ENCODE assay signal across 9 cellular contexts in the genomic region with DNA sequence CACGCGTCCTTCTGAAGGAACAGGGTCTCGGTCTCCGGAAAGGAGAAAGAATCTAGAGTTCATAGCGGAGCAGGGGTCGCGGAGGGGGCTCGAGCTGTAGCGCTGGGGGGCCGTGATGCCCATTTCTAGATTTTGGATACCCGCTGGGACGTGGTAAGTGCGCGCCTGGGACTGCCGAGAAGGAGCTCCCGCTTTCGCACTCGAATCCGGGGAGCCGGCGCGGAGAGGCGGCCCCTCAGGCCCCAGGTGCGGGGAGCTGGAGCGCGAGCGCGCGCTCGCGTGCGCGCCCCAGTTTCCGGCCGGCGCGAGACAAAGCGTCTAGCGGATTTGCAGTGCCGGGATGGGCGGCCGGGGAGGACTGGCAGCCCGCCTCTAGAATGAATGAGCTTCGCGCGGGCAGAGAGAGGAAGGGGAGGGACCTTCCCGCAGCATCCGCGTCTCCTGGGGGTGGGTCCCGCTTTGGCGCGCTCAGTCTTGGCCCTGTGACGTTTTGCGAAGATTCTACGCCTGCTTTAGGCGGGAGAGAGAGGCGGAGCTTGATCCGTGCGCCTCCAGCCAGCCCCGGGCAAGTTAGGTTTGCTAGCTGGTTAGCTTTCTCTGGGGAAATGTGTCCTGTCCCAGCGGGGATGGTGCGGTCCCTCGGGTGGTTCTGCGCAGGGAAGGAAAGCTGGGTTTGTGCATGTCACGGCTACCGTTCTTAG. TPM values are rescaled to one million over a fixed set of nuclear protein-coding genes. Genes with fewer than 3 reads are reported as not detected.
DNase-seq lines count a peak whose midpoint lies in the region; ATAC-seq, FAIRE-seq and TF ChIP-seq lines count a peak whose summit lies in the region.
"Had no signal": no experiment of that assay in that cellular context is flagged by ENCODE, and none has a peak within 500 bp of the region (broad histone marks: within the 10 kb centered on the region; RNA-seq: fewer than 3 reads in every experiment).

No MANE protein-coding gene starts in this region.

- under 1% methylated on average over 40 of the region's 66 CpGs for WGBS in HepG2 (ENCODE audit: low lambda C conversion rate)

- H3K9me3 ChIP-seq in BLaER1, result no peaks in the 10 kb centered on the region
- H3K9me3 ChIP-seq in HepG2 (ENCODE audit: low read length), result no peaks in the 10 kb centered on the region

- peak overlapping the region; percentile 93 for H3K4me2 ChIP-seq in BLaER1
- H3K4me2 ChIP-seq in HepG2 (ENCODE audit: low read depth, low read length), result peak overlapping the region; percentile 93

- POLR2A ChIA-PET in activated CD4-positive, alpha-beta T cell treated with anti-CD3 and anti-CD28 coated beads, Interleukin-2, amount 10 ng/mL, durations not matched to agents 7 days and 5 days (lab: Charles Lee), result interaction anchor here (0.6 to 2.4 kb wide), 17 partner anchors 8 to 310 kb away, joined by 3 to 12 read pairs (median 5); partner anchors contain the start of genes C5orf63 and PHAX
- POLR2A ChIA-PET in HepG2 (lab: Yijun Ruan, JAX), result interaction anchor here (1.0 to 2.6 kb wide), 11 partner anchors 11 to 295 kb away, joined by 3 to 12 read pairs (median 5); partner anchors contain the start of genes ALDH7A1, C5orf63 and PHAX

- H3K4me1 ChIP-seq in BLaER1 (peaks cover 49% of the 10 kb centered on the region), HepG2 (ENCODE audit: insufficient read depth, low read length) (peaks cover 37% of the 10 kb centered on the region)

- peaks cover 53% of the 10 kb centered on the region for H3K79me2 ChIP-seq in HepG2 (ENCODE audit: insufficient read depth, low read length)

- intact Hi-C loops in HepG2 (cut with micrococcal nuclease; ENCODE audit: unreplicated experiment), result loop anchor here (1.0 to 10.0 kb wide), 3 partner anchors 122 to 413 kb away; partner anchors contain the start of gene ALDH7A1

- H3K4me1 Mint-ChIP-seq in activated CD4-positive, alpha-beta T cell treated with anti-CD3 and anti-CD28 coated beads, Interleukin-2, amount 10 ng/mL, durations not matched to agents 7 days and 5 days, result peaks cover 42% of the 10 kb centered on the region

- DNase-seq in NCI-H526 (lab: John Stamatoyannopoulos, UW) (peak; percentile 83 to 94), dedifferentiated amniotic fluid mesenchymal stem cell (ENCODE audit: extremely low spot score) (peak; percentile 66), HepG2 (ENCODE audit: low spot score) (peak; percentile 89)
- peak; percentile 98 for DNase-seq in activated CD4-positive, alpha-beta T cell treated with anti-CD3 and anti-CD28 coated beads, Interleukin-2, amount 10 ng/mL, durations not matched to agents 7 days and 5 days
- peak; percentile 88 to 90 for DNase-seq in stimulated activated CD4-positive, alpha-beta T cell treated with anti-CD3 and anti-CD28 coated beads, Interleukin-2, amount 100 ng/mL, for 48 hours

- peak overlapping the region; percentile 99 for H3K4me3 ChIP-seq in BLaER1
- H3K4me3 ChIP-seq in HepG2 (replicated peaks in 1 of 3; ENCODE audit: insufficient read depth in 1 of 3, low read depth in 2 of 3, low read length in 3 of 3), result peak overlapping the region; percentile 88 to 97 (median 91)

- TF ChIP-seq POLR2A in HepG2 (IDR thresholded peaks at IDR 0.05; ENCODE audit: insufficient read depth in 1 of 2, low read depth in 2 of 2, low read length in 2 of 2), result peak; percentile 46 to 68

- peak overlapping the region; percentile 100 for H3K9ac ChIP-seq in BLaER1
- peak overlapping the region; percentile 95 for H3K9ac ChIP-seq in HepG2 (ENCODE audit: insufficient read depth, low read depth, low read length)

- H3K27me3 ChIP-seq in BLaER1 (no peaks in the 10 kb centered on the region), HepG2 (ENCODE audit: control insufficient read depth in 1 of 2, insufficient read depth in 2 of 2, low read length in 2 of 2) (no peaks in the 10 kb centered on the region; a peak in 1 of 5 replicates)

- H2AFZ ChIP-seq in HepG2 (ENCODE audit: low read length), result no peak overlapping the region

- no peak for TF ChIP-seq EP300 in HepG2 (IDR thresholded peaks at IDR 0.05; ENCODE audit: low read depth in 2 of 2, low read length in 2 of 2)
- TF ChIP-seq EP300 in HepG2 (CRISPR knock-in tag; IDR thresholded peaks at IDR 0.05; ENCODE audit: borderline replicate concordance), result no peak

- H3K27ac Mint-ChIP-seq in activated CD4-positive, alpha-beta T cell treated with anti-CD3 and anti-CD28 coated beads, Interleukin-2, amount 10 ng/mL, durations not matched to agents 7 days and 5 days, result peak overlapping the region; percentile 97

- peaks cover 31% of the 10 kb centered on the region for H3K36me3 Mint-ChIP-seq in activated CD4-positive, alpha-beta T cell treated with anti-CD3 and anti-CD28 coated beads, Interleukin-2, amount 10 ng/mL, durations not matched to agents 7 days and 5 days (ENCODE audit: low read depth)

- FAIRE-seq in HepG2 (lab: Jason Lieb, UNC), result no peak
- FAIRE-seq: islet of Langerhans had no signal

- no peaks in the 10 kb centered on the region for H3K27me3 Mint-ChIP-seq in activated CD4-positive, alpha-beta T cell treated with anti-CD3 and anti-CD28 coated beads, Interleukin-2, amount 10 ng/mL, durations not matched to agents 7 days and 5 days

- peak overlapping the region; percentile 95 for H3K4me3 Mint-ChIP-seq in activated CD4-positive, alpha-beta T cell treated with anti-CD3 and anti-CD28 coated beads, Interleukin-2, amount 10 ng/mL, durations not matched to agents 7 days and 5 days

- H3K27ac ChIP-seq in BLaER1, result peak overlapping the region; percentile 100
- H3K27ac ChIP-seq in HepG2 (ENCODE audit: extremely low read length, insufficient read depth, low read length), result peak overlapping the region; percentile 95

- H4K20me1 ChIP-seq in BLaER1 (peaks cover 48% of the 10 kb centered on the region), HepG2 (ENCODE audit: insufficient read depth, low read length) (peaks cover 13% of the 10 kb centered on the region)

- CTCF ChIA-PET in activated CD4-positive, alpha-beta T cell treated with anti-CD3 and anti-CD28 coated beads, Interleukin-2, amount 10 ng/mL, durations not matched to agents 7 days and 5 days (lab: Charles Lee), result interaction anchor here (0.5 to 9.1 kb wide), 23 partner anchors 8 to 538 kb away, joined by 3 to 107 read pairs (median 4); no protein-coding TSS in a partner anchor
- CTCF ChIA-PET in HepG2 (lab: Yijun Ruan, JAX; ENCODE audit: low intra/inter-chr PET ratio, low total read pairs), result no interaction called here

- peak; percentile 60 for ATAC-seq in GM19328 (IDR thresholded peaks at IDR 0.05; ENCODE audit: unreplicated experiment)
- ATAC-seq in HG03469 (IDR thresholded peaks at IDR 0.05; ENCODE audit: unreplicated experiment), result peak; percentile 55
- peak; percentile 76 for ATAC-seq in HepG2

- no peak for TF ChIP-seq RAD21 in HepG2 (CRISPR knock-in tag; IDR thresholded peaks at IDR 0.05)

- no peaks in the 10 kb centered on the region for H3K9me3 Mint-ChIP-seq in activated CD4-positive, alpha-beta T cell treated with anti-CD3 and anti-CD28 coated beads, Interleukin-2, amount 10 ng/mL, durations not matched to agents 7 days and 5 days

- in situ Hi-C loops in HepG2 (cut with HindIII; ENCODE audit: extremely low pct_ligation_motif_present, low pct_unique_long_range_greater_than_20kb), result loop anchor here (5.0 to 25.0 kb wide), 2 partner anchors 101 to 441 kb away; no protein-coding TSS in a partner anchor

- H3K36me3 ChIP-seq in BLaER1 (peaks cover 22% of the 10 kb centered on the region), HepG2 (replicated peaks in 1 of 2; ENCODE audit: control insufficient read depth in 1 of 2, insufficient read depth in 2 of 2, low read length in 2 of 2) (peaks cover 0 to 5% of the 10 kb centered on the region in 2 experiments; a peak in 1 of 5 replicates)

- BruUV-seq in HepG2 (replicated peaks; lab: Mats Ljungman, UMichigan), result no TSS peak

- TF ChIP-seq CTCF in HepG2 (CRISPR knock-in tag; IDR thresholded peaks at IDR 0.05), result no peak

TF ChIP-seq in HepG2, 621 proteins besides CTCF, POLR2A, EP300 and RAD21 (continues in another document):
- TF ChIP-seq EHMT2 (IDR thresholded peaks at IDR 0.05; ENCODE audit: borderline replicate concordance, low read depth, low read length), result no peak

RNA-seq across cellular contexts. Expression of gene LMNB1, which starts 1.2 kb away (rescaled TPM):
- total RNA-seq in activated CD4-positive, alpha-beta T cell treated with anti-CD3 and anti-CD28 coated beads, Interleukin-2, amount 10 ng/mL, durations not matched to agents 7 days and 5 days, result 100 to 1,000 TPM; 326 to 337 TPM
- 159 and 197 TPM in 2 replicates for total RNA-seq in HepG2 (2016; rRNA removed; fragmentation: Illumina TruSeq; extraction: Trizol)
- total RNA-seq in HepG2 (2016; cell fraction: cytosol; rRNA removed; fragmentation: Illumina TruSeq; extraction: Trizol; ENCODE audit: low read depth), result 24.4 and 30.1 TPM in 2 replicates
- 162 and 188 TPM in 2 replicates for total RNA-seq in HepG2 (2016; cell fraction: insoluble cytoplasmic fraction; rRNA removed; fragmentation: Illumina TruSeq; extraction: Trizol)
- 36.3 and 45.4 TPM in 2 replicates for total RNA-seq in HepG2 (2016; cell fraction: membrane; rRNA removed; fragmentation: Illumina TruSeq; extraction: Trizol)
- 80.6 and 88.8 TPM in 2 replicates for total RNA-seq in HepG2 (2016; cell fraction: nucleus; rRNA removed; fragmentation: Illumina TruSeq; extraction: Trizol)
- 9.9 and 12.5 TPM in 2 replicates for polyA plus RNA-seq in HepG2 (2011; rRNA removed)
- 8.1 and 13.8 TPM in 2 replicates for polyA plus RNA-seq in HepG2 (2011; cell fraction: cytosol; rRNA removed)
- polyA plus RNA-seq in HepG2 (2011; cell fraction: nucleus; rRNA removed), result 14.2 and 19.9 TPM in 2 replicates
- 25.9 and 47.7 TPM in 2 replicates for polyA plus RNA-seq in HepG2 (2012)
- 4.3 and 4.9 TPM in 2 replicates for polyA plus RNA-seq in HepG2 (2016; cell fraction: cytosol; fragmentation: Illumina TruSeq; extraction: Trizol; ENCODE audit: low read depth)
- 152 and 154 TPM in 2 replicates for polyA plus RNA-seq in HepG2 (2016; cell fraction: insoluble cytoplasmic fraction; fragmentation: Illumina TruSeq; extraction: Trizol; ENCODE audit: low read depth)
- polyA plus RNA-seq in HepG2 (2016; cell fraction: membrane; fragmentation: Illumina TruSeq; extraction: Trizol; ENCODE audit: low read depth), result 12.8 and 14.1 TPM in 2 replicates
- 79.0 and 82.9 TPM in 2 replicates for polyA plus RNA-seq in HepG2 (2016; cell fraction: nucleus; fragmentation: Illumina TruSeq; extraction: Trizol; ENCODE audit: insufficient read depth, low read depth)
- polyA minus RNA-seq in HepG2 (2011; rRNA and poly(A)+ RNA removed; ENCODE audit: low replicate concordance), result 17.8 and 31.3 TPM in 2 replicates
- polyA minus RNA-seq in HepG2 (2011; cell fraction: cytosol; rRNA and poly(A)+ RNA removed), result 15.0 and 18.4 TPM in 2 replicates
- 15.9 and 17.9 TPM in 2 replicates for polyA minus RNA-seq in HepG2 (2011; cell fraction: nucleus; rRNA and poly(A)+ RNA removed)

Comparison
In these comparisons a context has a peak if more than half of its experiments do, and no peak if none do; other contexts are left out.
1. Peak in every context shown above with its lines: DNase-seq, ATAC-seq, H3K4me3 ChIP-seq and H3K27ac ChIP-seq.